ENCODE assay signal across 8 cellular contexts in genomic region chr9:136400038-136400834, GRCh38. TPM values are rescaled to one million over a fixed set of nuclear protein-coding genes. Genes with fewer than 3 reads are reported as not detected.
A peak's percentile ranks its signal among the peaks of the same experiment; 100 is the strongest.
DNase-seq lines count a peak whose midpoint lies in the region; ATAC-seq and TF ChIP-seq lines count a peak whose summit lies in the region.

Gene SNAPC4 (minus strand): TSS chr9:136400170. CDS start chr9:136398428, 1,742 bp downstream.

- H3K27me3 ChIP-seq in A673 (replicated peaks; ENCODE audit: insufficient read depth, low read depth, low read length, poor library complexity): no peaks in the 10 kb centered on the region

- intact Hi-C loops in A673 (cut with micrococcal nuclease; ENCODE audit: unreplicated experiment): no loop called here

- H3K4me1 ChIP-seq in A673 (ENCODE audit: insufficient read depth, low read length, poor library complexity, severe bottlenecking): peaks cover 9% of the 10 kb centered on the region

- TF ChIP-seq CTCF in A673 (conservative IDR thresholded peaks at IDR 0.05; ENCODE audit: low read depth, low read length): peak; percentile 83

- DNase-seq in A673 (ENCODE audit: low spot score) (peak; percentile 93), NCI-H226 (peak; percentile 79), cerebellum (ENCODE audit: low spot score) (peak; percentile 96), kidney glomerular epithelial cell (lab: John Stamatoyannopoulos, UW) (peak; percentile 84)
- peak; percentile 90 for DNase-seq in stimulated activated CD4-positive, alpha-beta T cell treated with anti-CD3 and anti-CD28 coated beads, Interleukin-15, amount 100 ng/mL, for 24 hours

- POLR2A ChIA-PET in A673 (lab: Charles Lee; ENCODE audit: low non-redundant PET): no interaction called here

- peak; percentile 62 for ATAC-seq in HG03135 (IDR thresholded peaks at IDR 0.05; ENCODE audit: unreplicated experiment)
- ATAC-seq in activated CD4-positive, CD25-positive, alpha-beta regulatory T cell treated with anti-CD3 and anti-CD28 coated beads, Interleukin-2, amount 50 U/mL, for 24 hours: peak; percentile 64 to 68

- no peaks in the 10 kb centered on the region for H3K9me3 ChIP-seq in A673 (ENCODE audit: low read depth, low read length, poor library complexity, severe bottlenecking)

- CTCF ChIA-PET in A673 (lab: Charles Lee): interaction anchor here (1.1 kb wide), 1 partner anchor 30 kb away, joined by 3 read pairs; no protein-coding TSS in a partner anchor

- TF ChIP-seq POLR2A in GM18526 (IDR thresholded peaks at IDR 0.05; ENCODE audit: extremely low read depth, insufficient read length): peak; percentile 85

- BruUV-seq in A673 (replicated peaks; lab: Mats Ljungman, UMichigan): no TSS peak

- peaks cover 55% of the 10 kb centered on the region for H3K36me3 ChIP-seq in A673 (ENCODE audit: insufficient read depth, low read length, poor library complexity, severe bottlenecking)

- peak within 1 kb of the TSS; percentile 75 for H3K27ac ChIP-seq in A673 (ENCODE audit: low read depth, low read length, poor library complexity, severe bottlenecking)

- peak within 1 kb of the TSS; percentile 96 for H3K4me3 ChIP-seq in A673 (ENCODE audit: low read depth, low read length, poor library complexity, severe bottlenecking)

RNA-seq across cellular contexts. Expression of gene SNAPC4, which starts in this region (rescaled TPM):
- total RNA-seq in A673 (2021): 22.9 and 24.8 TPM in 2 replicates
- 6.3 TPM for total RNA-seq in cerebellum

Comparison
In these comparisons a context has a peak if more than half of its experiments do, and no peak if none do; other contexts are left out.
1. Peak in every context shown above with its lines: DNase-seq, ATAC-seq, H3K4me3 ChIP-seq and H3K27ac ChIP-seq.